Comparison of ENCODE assay signal across 18 cellular contexts in the genomic region with DNA sequence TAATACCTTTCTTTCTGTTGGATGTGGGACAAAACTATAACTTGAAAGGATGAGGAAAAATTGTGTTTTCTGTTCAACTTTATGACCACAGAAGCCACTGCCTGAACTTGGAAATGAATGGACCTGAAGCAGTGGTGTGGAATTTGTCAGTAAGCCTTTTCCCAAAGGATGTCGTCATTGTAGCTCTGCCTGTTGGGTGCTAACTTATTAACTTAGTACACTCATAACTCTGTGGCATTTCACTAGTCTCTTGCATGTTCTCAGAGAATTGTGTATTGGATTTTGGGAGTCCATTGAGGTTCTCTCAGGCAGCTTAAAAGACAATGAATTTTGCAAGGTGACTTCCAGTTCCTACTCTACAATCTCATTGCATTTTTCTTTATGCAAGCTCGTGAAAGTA. TPM values are rescaled to one million over a fixed set of nuclear protein-coding genes. Genes with fewer than 3 reads are reported as not detected.
DNase-seq lines count a peak whose midpoint lies in the region; TF ChIP-seq lines count a peak whose summit lies in the region.
"Had no signal": no experiment of that assay in that cellular context is flagged by ENCODE, and none has a peak within 500 bp of the region (broad histone marks: within the 10 kb centered on the region; RNA-seq: fewer than 3 reads in every experiment).

No MANE protein-coding gene starts in this region.

- H3K4me2 ChIP-seq in mammary epithelial cell (ENCODE audit: insufficient read depth, low read depth, low read length) = no peak overlapping the region

- in situ Hi-C loops in Caki2 (cut with HindIII; ENCODE audit: low pct_unique_long_range_greater_than_20kb, low sequenced_read_pairs) = no loop called here
- in situ Hi-C loops in mammary epithelial cell (cut with MboI; ENCODE audit: low sequenced_read_pairs in 2 of 2) = no loop called here

- no peak for TF ChIP-seq CTCF in mammary epithelial cell (conservative IDR thresholded peaks at IDR 0.05 in 1 of 2, IDR thresholded peaks at IDR 0.05 in 1 of 2; ENCODE audit: extremely low read depth in 1 of 2, insufficient read depth in 1 of 2, low read depth in 1 of 2, low read length in 2 of 2)

- no peaks in the 10 kb centered on the region for H3K27me3 ChIP-seq in mammary epithelial cell (ENCODE audit: insufficient read depth, low read length)
- no peaks in the 10 kb centered on the region for H3K27me3 ChIP-seq in MG63
- H3K27me3 ChIP-seq: right atrium auricular region, suprapubic skin had no signal

- H3K36me3 ChIP-seq in mammary epithelial cell (ENCODE audit: insufficient read depth, low read length) = no peaks in the 10 kb centered on the region
- no peaks in the 10 kb centered on the region for H3K36me3 ChIP-seq in MG63
- H3K36me3 ChIP-seq: right atrium auricular region, suprapubic skin had no signal

- H3K9me3 ChIP-seq in mammary epithelial cell (replicated peaks; ENCODE audit: insufficient read depth, low read length) (no peaks in the 10 kb centered on the region), MG63 (no peaks in the 10 kb centered on the region)
- H3K9me3 ChIP-seq: right atrium auricular region, suprapubic skin had no signal

- 91% methylated on average over 2 of the region's 2 CpGs for WGBS in mammary epithelial cell (ENCODE audit: low coverage, missing lambda C conversion rate)

- no TSS peak for BruUV-seq in mammary epithelial cell (replicated peaks; lab: Mats Ljungman, UMichigan)

- H3K79me2 ChIP-seq in mammary epithelial cell (ENCODE audit: insufficient read depth, low read length) = no peaks in the 10 kb centered on the region

- dilution Hi-C loops in mammary epithelial cell (cut with HindIII; ENCODE audit: low sequenced_read_pairs) = loop anchor here (5.0 kb wide), 1 partner anchor 50 kb away; the partner anchor contains the start of gene KCNK2

- no peak overlapping the region for H3K9ac ChIP-seq in mammary epithelial cell (ENCODE audit: insufficient read depth, low read length)

- peak; percentile 63 for DNase-seq in Caki2 (ENCODE audit: low read depth)
- peak; percentile 52 for DNase-seq in M059J (ENCODE audit: low read depth)
- DNase-seq in mammary epithelial cell = no peak
- peak; percentile 15 for DNase-seq in left kidney (ENCODE audit: low read depth, low spot score)
- no peak for DNase-seq in epidermal melanocyte (ENCODE audit: insufficient read length, low spot score)
- no peak for DNase-seq in MG63
- no peak for DNase-seq in DMS53 treated with DMSO at 0.1 percent for 48 hours (lab: John Stamatoyannopoulos, UW; ENCODE audit: unreplicated experiment)
- no peak for DNase-seq in ureter (ENCODE audit: low spot score)
- DNase-seq: DMS153, endodermal cell, NCI-H69, nucleus accumbens had no signal

- peak overlapping the region; percentile 5 for H2AFZ ChIP-seq in mammary epithelial cell (ENCODE audit: low read depth, low read length)

- H3K27ac ChIP-seq in mammary epithelial cell (ENCODE audit: insufficient read depth, low read depth, low read length) = no peak overlapping the region
- H3K27ac ChIP-seq: coronary artery, right atrium auricular region, suprapubic skin had no signal

- H3K4me3 ChIP-seq in mammary epithelial cell (replicated peaks in 1 of 3; ENCODE audit: insufficient read depth in 1 of 3, low read depth in 2 of 3, low read length in 3 of 3) (no peak overlapping the region), MG63 (no peak overlapping the region)
- H3K4me3 ChIP-seq: coronary artery, right atrium auricular region, suprapubic skin had no signal

- H3K4me1 ChIP-seq in mammary epithelial cell (ENCODE audit: insufficient read depth, low read length) = no peaks in the 10 kb centered on the region
- H3K4me1 ChIP-seq: right atrium auricular region, suprapubic skin had no signal

- no peaks in the 10 kb centered on the region for H4K20me1 ChIP-seq in mammary epithelial cell (ENCODE audit: insufficient read depth, low read length)

- CTCF ChIA-PET in mammary epithelial cell (lab: Charles Lee; ENCODE audit: low non-redundant PET) = no interaction called here

- intact Hi-C loops in mammary epithelial cell (cut with micrococcal nuclease) = no loop called here

RNA-seq across cellular contexts. Expression of gene KCNK2, which starts 49.6 kb away (rescaled TPM):
- total RNA-seq in Caki2 (2014; rRNA removed; shearing (Covaris generic); ENCODE audit: low replicate concordance) = 2.3 and 7.6 TPM in 2 replicates
- total RNA-seq in M059J (2014; rRNA removed; shearing (Covaris generic)) = 7.5 and 9.9 TPM in 2 replicates
- under 1 TPM in 1 of 2 donors, not detected in 1; 0.67 TPM for total RNA-seq in mammary epithelial cell
- polyA plus RNA-seq in mammary epithelial cell = 0.05 TPM
- polyA minus RNA-seq in mammary epithelial cell = not detected
- 1.1 and 2.8 TPM in 2 replicates for total RNA-seq in MG63 (2014; rRNA removed; shearing (Covaris generic); ENCODE audit: low replicate concordance)
- total RNA-seq in ureter = 7.2 TPM
- total RNA-seq: activated naive CD4-positive, alpha-beta T cell treated with anti-CD3 and anti-CD28 coated beads, Interleukin-2, amount 50 U/mL, for 72 hours; activated T-helper 1 cell treated with anti-CD3 and anti-CD28 coated beads, Interleukin-12 subunit alpha, Interleukin-12 subunit beta, Interleukin-2, Interleukin-4 antibody, amounts not matched to agents 30 ng/mL and 10 ng/mL and 1 ng/mL, durations not matched to agents 14 hours and 24 hours and 36 hours; lung microvascular endothelial cell had no signal

Comparison
In these comparisons a context has a peak if more than half of its experiments do, and no peak if none do; other contexts are left out.
1. DNase-seq: peak in Caki2 (single experiment), M059J (single experiment) and left kidney (single experiment); none in mammary epithelial cell (single experiment), epidermal melanocyte (single experiment), MG63 (single experiment), DMS53 treated with DMSO at 0.1 percent for 48 hours (single experiment) and ureter (single experiment).